ENCODE assay signal across 18 cellular contexts in genomic region chr3:100521439-100521845, GRCh38. TPM values are rescaled to one million over a fixed set of nuclear protein-coding genes. Genes with fewer than 3 reads are reported as not detected.
DNase-seq lines count a peak whose midpoint lies in the region; ATAC-seq, FAIRE-seq and TF ChIP-seq lines count a peak whose summit lies in the region.
"Had no signal": no experiment of that assay in that cellular context is flagged by ENCODE, and none has a peak within 500 bp of the region (broad histone marks: within the 10 kb centered on the region; RNA-seq: fewer than 3 reads in every experiment).

No MANE protein-coding gene starts in this region.

- FAIRE-seq in small intestine (lab: Jason Lieb, UNC) = no peak

- DNase-seq in GM12865 (ENCODE audit: low read depth) (peak; percentile 9), NOMO-1 treated with dmso at 0.1 percent for 144 hours (lab: John Stamatoyannopoulos, UW; ENCODE audit: unreplicated experiment) (peak; percentile 78), lower lobe of right lung (no peak), globus pallidus (ENCODE audit: low spot score) (no peak), RWPE1 (ENCODE audit: low spot score) (no peak), small intestine (no peak)
- no peak for DNase-seq in activated effector memory CD4-positive, alpha-beta T cell treated with anti-CD3 and anti-CD28 coated beads, Interleukin-2, amount 50 U/mL, for 16 hours
- DNase-seq: activated B cell treated with CpG ODN at 0.5 μM for 24 hours; caudate nucleus; endodermal cell; GDM1; left ventricle myocardium superior; naive B cell; NCI-H2029; NCI-H526 treated with DMSO at 0.1 percent for 48 hours; stimulated activated CD4-positive, alpha-beta T cell treated with anti-CD3 and anti-CD28 coated beads, Interleukin-1b, Interleukin-23, amount 100 ng/mL, for 48 hours had no signal

- no peaks in the 10 kb centered on the region for H3K9me3 ChIP-seq in lower lobe of right lung
- no peaks in the 10 kb centered on the region for H3K9me3 ChIP-seq in small intestine (ENCODE audit: control insufficient read depth, low read depth)

- peak; percentile 97 for ATAC-seq in GM19463 (IDR thresholded peaks at IDR 0.05; ENCODE audit: unreplicated experiment)
- peak; percentile 24 to 44 for ATAC-seq in lower lobe of right lung
- ATAC-seq: left ventricle myocardium superior, T-cell had no signal

- intact Hi-C loops in lower lobe of right lung (cut with DNase I) = no loop called here

- H3K4me1 ChIP-seq in lower lobe of right lung = no peaks in the 10 kb centered on the region
- H3K4me1 ChIP-seq in small intestine (ENCODE audit: control insufficient read depth in 2 of 2, insufficient read depth in 1 of 2, low read depth in 1 of 2, low read length in 1 of 2) = no peaks in the 10 kb centered on the region

- H3K4me3 ChIP-seq in GM12865 (ENCODE audit: low read depth, low read length) (no peak overlapping the region), lower lobe of right lung (no peak overlapping the region), small intestine (ENCODE audit: low read depth in 1 of 2, low read length in 2 of 2) (no peak overlapping the region)

- 76 to 88% (median 77%) methylated on average over 10 of the region's 10 CpGs for WGBS in small intestine, 3 donors

- POLR2A ChIA-PET in RWPE1 (lab: Yijun Ruan, JAX; ENCODE audit: low non-redundant PET) = no interaction called here

- H3K27me3 ChIP-seq in lower lobe of right lung (ENCODE audit: low read depth) (no peaks in the 10 kb centered on the region), small intestine (ENCODE audit: control insufficient read depth in 2 of 2, insufficient read depth in 2 of 2, low read length in 2 of 2) (no peaks in the 10 kb centered on the region)

- H3K36me3 ChIP-seq in lower lobe of right lung (no peaks in the 10 kb centered on the region), small intestine (ENCODE audit: control insufficient read depth in 2 of 2, insufficient read depth in 2 of 2, low read length in 2 of 2) (no peaks in the 10 kb centered on the region)

- CTCF ChIA-PET in RWPE1 (lab: Yijun Ruan, JAX) = no interaction called here

- TF ChIP-seq CTCF in GM12865 (IDR thresholded peaks at IDR 0.05; ENCODE audit: insufficient read depth, low read depth, low read length, missing control alignments) (no peak), lower lobe of right lung (IDR thresholded peaks at IDR 0.05) (no peak), RWPE1 (conservative IDR thresholded peaks at IDR 0.05; ENCODE audit: low read depth) (no peak)

- H3K27ac ChIP-seq in lower lobe of right lung (no peak overlapping the region), RWPE1 (no peak overlapping the region), small intestine (ENCODE audit: low read depth in 1 of 2, low read length in 1 of 2) (no peak overlapping the region)

RNA-seq across cellular contexts. Expression of gene TMEM45A, which starts 29.0 kb away (rescaled TPM):
- 17.2 TPM for total RNA-seq in lower lobe of right lung
- polyA plus RNA-seq in small intestine = 1 to 10 TPM in 2 of 3 donors, not detected in 1; 5.1 to 7.5 TPM

Comparison
In these comparisons a context has a peak if more than half of its experiments do, and no peak if none do; other contexts are left out.
1. DNase-seq: peak in GM12865 (single experiment) and NOMO-1 treated with dmso at 0.1 percent for 144 hours (single experiment); none in lower lobe of right lung (single experiment), globus pallidus (single experiment), RWPE1 (single experiment), activated effector memory CD4-positive, alpha-beta T cell treated with anti-CD3 and anti-CD28 coated beads, Interleukin-2, amount 50 U/mL, for 16 hours (single experiment) and small intestine (single experiment).